Comparison of ENCODE assay signal across 23 cellular contexts in genomic region chr5:77744116-77744515, GRCh38. TPM values are rescaled to one million over a fixed set of nuclear protein-coding genes. Genes with fewer than 3 reads are reported as not detected.
DNase-seq lines count a peak whose midpoint lies in the region; ATAC-seq and TF ChIP-seq lines count a peak whose summit lies in the region.
"Had no signal": no experiment of that assay in that cellular context is flagged by ENCODE, and none has a peak within 500 bp of the region (broad histone marks: within the 10 kb centered on the region; RNA-seq: fewer than 3 reads in every experiment).

No MANE protein-coding gene starts in this region.

- TF ChIP-seq POLR2A in NB4 (IDR thresholded peaks at IDR 0.05; ENCODE audit: extremely low read depth, insufficient read length), result no peak

- H3K27me3 Mint-ChIP-seq in CD4-positive, CD25-positive, alpha-beta regulatory T cell, result no peaks in the 10 kb centered on the region
- H3K27me3 Mint-ChIP-seq in H9 (ENCODE audit: low read depth) (no peaks in the 10 kb centered on the region), WTC11 (ENCODE audit: low read depth) (no peaks in the 10 kb centered on the region)

- no peaks in the 10 kb centered on the region for H3K4me1 ChIP-seq in CD4-positive, CD25-positive, alpha-beta regulatory T cell (ENCODE audit: control insufficient read depth, insufficient read depth, low read length, poor library complexity, severe bottlenecking)
- no peaks in the 10 kb centered on the region; the same call in 1 of the 2 replicates for H3K4me1 ChIP-seq in H9 (ENCODE audit: insufficient read depth, low read length)

- peaks cover 12% of the 10 kb centered on the region for H3K79me1 ChIP-seq in H9 (ENCODE audit: insufficient read depth, low read depth, low read length, poor library complexity, severe bottlenecking)

- peak; percentile 38; the same call in 2 of the 3 replicates for TF ChIP-seq CTCF in H9 (conservative IDR thresholded peaks at IDR 0.05)
- TF ChIP-seq CTCF in NB4 (IDR thresholded peaks at IDR 0.05; ENCODE audit: low read depth, low read length), result no peak
- TF ChIP-seq CTCF in WTC11 (IDR thresholded peaks at IDR 0.05), result no peak

- H3K4ac ChIP-seq in H9 (ENCODE audit: low read depth, low read length), result no peak overlapping the region

- no peak overlapping the region for H2AK5ac ChIP-seq in H9 (ENCODE audit: insufficient read length, low read length)

- no peak overlapping the region for H3K4me2 ChIP-seq in H9 (ENCODE audit: insufficient read depth, insufficient read length, low read length)

- no peak overlapping the region for H4K5ac ChIP-seq in H9 (ENCODE audit: insufficient read length, low read depth, low read length)

- H3K56ac ChIP-seq in H9 (ENCODE audit: insufficient read length, low read depth, low read length), result no peak overlapping the region

- no peak overlapping the region for H3K9ac ChIP-seq in H9 (ENCODE audit: extremely low read depth, insufficient read length, low read length)

- no peak overlapping the region for H3T11ph ChIP-seq in H9 (ENCODE audit: low read length)

- H3K14ac ChIP-seq in H9 (ENCODE audit: insufficient read depth, low read length), result no peak overlapping the region

- H3K36me3 ChIP-seq in CD4-positive, CD25-positive, alpha-beta regulatory T cell (ENCODE audit: control insufficient read depth, insufficient read depth, low read length), result no peaks in the 10 kb centered on the region

- no peak overlapping the region for H4K8ac ChIP-seq in H9 (replicated peaks; ENCODE audit: insufficient read length, low read depth, low read length)

- no peak overlapping the region for H2AFZ ChIP-seq in H9 (ENCODE audit: low read length)

- no peak overlapping the region for H3K4me3 Mint-ChIP-seq in CD4-positive, CD25-positive, alpha-beta regulatory T cell
- H3K4me3 Mint-ChIP-seq in H9 (no peak overlapping the region), WTC11 (no peak overlapping the region)

- H3K27me3 ChIP-seq in CD4-positive, CD25-positive, alpha-beta regulatory T cell (ENCODE audit: control insufficient read depth, insufficient read depth, low read length), result no peaks in the 10 kb centered on the region
- no peaks in the 10 kb centered on the region for H3K27me3 ChIP-seq in H9 (ENCODE audit: insufficient read depth, low read length)

- no peak overlapping the region for H2BK20ac ChIP-seq in H9 (ENCODE audit: low read depth, low read length, poor library complexity, severe bottlenecking)

- H3K23me2 ChIP-seq in H9 (ENCODE audit: insufficient read length, low read depth, low read length, poor library complexity, severe bottlenecking), result no peaks in the 10 kb centered on the region

- peaks cover 9% of the 10 kb centered on the region for H3K36me3 Mint-ChIP-seq in CD4-positive, CD25-positive, alpha-beta regulatory T cell
- no peaks in the 10 kb centered on the region for H3K36me3 Mint-ChIP-seq in H9 (ENCODE audit: insufficient read depth in 1 of 3, low read depth in 3 of 3)
- H3K36me3 Mint-ChIP-seq in WTC11, result no peaks in the 10 kb centered on the region

- no peak overlapping the region for H3K4me3 ChIP-seq in CD4-positive, CD25-positive, alpha-beta regulatory T cell (ENCODE audit: low read depth, low read length)
- no peak overlapping the region for H3K4me3 ChIP-seq in NB4 (ENCODE audit: low read depth, low read length)
- H3K4me3 ChIP-seq: SK-N-MC had no signal

- CTCF ChIA-PET in WTC11 (lab: Charles Lee), result no interaction called here

- no peak for DNase-seq in CD4-positive, CD25-positive, alpha-beta regulatory T cell
- DNase-seq in H9 (no peak), NB4 (ENCODE audit: low read depth) (peak; percentile 12), WTC11 (ENCODE audit: low spot score) (no peak), hepatic stellate cell (ENCODE audit: low spot score) (no peak)
- DNase-seq in stimulated activated naive CD8-positive, alpha-beta T cell treated with anti-CD3 and anti-CD28 coated beads, Interleukin-15, Interleukin-2, amounts not matched to agents 100 U/mL and 50 U/mL, for 24 hours, result no peak
- DNase-seq: DMS53; GDM1; HCEC 1CT; MM.1S; NCI-H1105 treated with DMSO at 0.1 percent for 48 hours; NCI-H2029 treated with DMSO at 0.1 percent for 48 hours; NCI-H345; NCI-H524; NCI-H774; NK-92 treated with Interleukin-12 subunit alpha and Interleukin-12 subunit beta, amount 100 ng/mL, for 24 hours; SW 1271; T-helper 2 cell had no signal

- ATAC-seq in CD4-positive, CD25-positive, alpha-beta regulatory T cell (ENCODE audit: low read depth in 2 of 2), result no peak
- ATAC-seq in WTC11 (peak; percentile 65), HG03378 (IDR thresholded peaks at IDR 0.05; ENCODE audit: unreplicated experiment) (no peak), GM19328 (IDR thresholded peaks at IDR 0.05; ENCODE audit: unreplicated experiment) (no peak)
- no peak for ATAC-seq in stimulated activated naive CD8-positive, alpha-beta T cell treated with anti-CD3 and anti-CD28 coated beads, Interleukin-15, Interleukin-2, amounts not matched to agents 100 U/mL and 50 U/mL, for 24 hours
- ATAC-seq: Right ventricle myocardium inferior had no signal

- peaks cover 0 to 2% (median 0%) of the 10 kb centered on the region in 7 donors for H3K9me3 Mint-ChIP-seq in CD4-positive, CD25-positive, alpha-beta regulatory T cell
- H3K9me3 Mint-ChIP-seq in H9 (no peaks in the 10 kb centered on the region), WTC11 (no peaks in the 10 kb centered on the region)

- no CpG with 5 or more reads among the region's 2 CpGs for WGBS in H9 (ENCODE audit: extremely low coverage, insufficient read length, low lambda C conversion rate)

- no peak overlapping the region for H3K18ac ChIP-seq in H9 (ENCODE audit: insufficient read length, low read depth, low read length)

- H2BK120ac ChIP-seq in H9 (ENCODE audit: low read depth, low read length, poor library complexity, severe bottlenecking), result no peak overlapping the region

- H2BK12ac ChIP-seq in H9 (ENCODE audit: insufficient read length, low read depth, low read length), result no peak overlapping the region

- no peak overlapping the region for H2BK15ac ChIP-seq in H9 (ENCODE audit: low read depth, low read length)

- no peaks in the 10 kb centered on the region for H4K20me1 ChIP-seq in H9 (ENCODE audit: control insufficient read depth, insufficient read depth, insufficient read length)

- peak overlapping the region in 2 of 3 donors; percentile 5 to 38 for H3K27ac Mint-ChIP-seq in CD4-positive, CD25-positive, alpha-beta regulatory T cell
- H3K27ac Mint-ChIP-seq in H9, result no peak overlapping the region
- no peak overlapping the region for H3K27ac Mint-ChIP-seq in WTC11

- H3K23ac ChIP-seq in H9 (ENCODE audit: insufficient read length, low read depth, low read length), result no peak overlapping the region

- no peaks in the 10 kb centered on the region for H3K9me3 ChIP-seq in CD4-positive, CD25-positive, alpha-beta regulatory T cell (ENCODE audit: control insufficient read depth in 2 of 2, low read length in 2 of 2)
- no peaks in the 10 kb centered on the region for H3K9me3 ChIP-seq in H9 (ENCODE audit: control insufficient read depth, low read depth, low read length)

- H2BK5ac ChIP-seq in H9 (ENCODE audit: insufficient read length, low read length), result no peak overlapping the region

- H4K91ac ChIP-seq in H9 (ENCODE audit: insufficient read length, low read depth, low read length), result no peak overlapping the region

- POLR2A ChIA-PET in WTC11 (lab: Charles Lee), result no interaction called here

- peaks cover 15% of the 10 kb centered on the region; the same call in 1 of the 2 replicates for H3K79me2 ChIP-seq in H9 (ENCODE audit: insufficient read depth, low read length)

- no peak overlapping the region for H3K27ac ChIP-seq in CD4-positive, CD25-positive, alpha-beta regulatory T cell (ENCODE audit: insufficient read depth, low read length, poor library complexity, severe bottlenecking)
- no peak overlapping the region for H3K27ac ChIP-seq in H9 (ENCODE audit: insufficient read length, low read depth, low read length)
- H3K27ac ChIP-seq: C4-2B, SK-N-MC had no signal

- peaks cover 15 to 30% (median 26%) of the 10 kb centered on the region in 4 donors for H3K4me1 Mint-ChIP-seq in CD4-positive, CD25-positive, alpha-beta regulatory T cell
- H3K4me1 Mint-ChIP-seq in H9, result peaks cover 17 to 19% of the 10 kb centered on the region in 2 experiments
- H3K4me1 Mint-ChIP-seq in WTC11, result peaks cover 40% of the 10 kb centered on the region

TF ChIP-seq in WTC11, 78 proteins besides CTCF, POLR2A, EP300 and RAD21 (continues in another document):
- TF ChIP-seq, protein P1, sequence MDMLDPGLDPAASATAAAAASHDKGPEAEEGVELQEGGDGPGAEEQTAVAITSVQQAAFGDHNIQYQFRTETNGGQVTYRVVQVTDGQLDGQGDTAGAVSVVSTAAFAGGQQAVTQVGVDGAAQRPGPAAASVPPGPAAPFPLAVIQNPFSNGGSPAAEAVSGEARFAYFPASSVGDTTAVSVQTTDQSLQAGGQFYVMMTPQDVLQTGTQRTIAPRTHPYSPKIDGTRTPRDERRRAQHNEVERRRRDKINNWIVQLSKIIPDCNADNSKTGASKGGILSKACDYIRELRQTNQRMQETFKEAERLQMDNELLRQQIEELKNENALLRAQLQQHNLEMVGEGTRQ (CRISPR knock-in tag; IDR thresholded peaks at IDR 0.05), result no peak
- TF ChIP-seq FOXJ3 (CRISPR knock-in tag; IDR thresholded peaks at IDR 0.05; ENCODE audit: borderline replicate concordance) (no peak), MAX (CRISPR knock-in tag; IDR thresholded peaks at IDR 0.05) (no peak), ZNF138 (CRISPR knock-in tag; conservative IDR thresholded peaks at IDR 0.05) (no peak), ATF3 (CRISPR knock-in tag; conservative IDR thresholded peaks at IDR 0.05) (no peak)
- TF ChIP-seq, protein P2, sequence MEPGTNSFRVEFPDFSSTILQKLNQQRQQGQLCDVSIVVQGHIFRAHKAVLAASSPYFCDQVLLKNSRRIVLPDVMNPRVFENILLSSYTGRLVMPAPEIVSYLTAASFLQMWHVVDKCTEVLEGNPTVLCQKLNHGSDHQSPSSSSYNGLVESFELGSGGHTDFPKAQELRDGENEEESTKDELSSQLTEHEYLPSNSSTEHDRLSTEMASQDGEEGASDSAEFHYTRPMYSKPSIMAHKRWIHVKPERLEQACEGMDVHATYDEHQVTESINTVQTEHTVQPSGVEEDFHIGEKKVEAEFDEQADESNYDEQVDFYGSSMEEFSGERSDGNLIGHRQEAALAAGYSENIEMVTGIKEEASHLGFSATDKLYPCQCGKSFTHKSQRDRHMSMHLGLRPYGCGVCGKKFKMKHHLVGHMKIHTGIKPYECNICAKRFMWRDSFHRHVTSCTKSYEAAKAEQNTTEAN (CRISPR knock-in tag; IDR thresholded peaks at IDR 0.05), result no peak

RNA-seq across cellular contexts. Expression of gene TBCA, which starts 32.0 kb away (rescaled TPM):
- total RNA-seq in CD4-positive, CD25-positive, alpha-beta regulatory T cell, result 94.4 TPM
- polyA plus RNA-seq in CD4-positive, CD25-positive, alpha-beta regulatory T cell, result 100 to 1,000 TPM; 184 to 285 (median 208) TPM
- total RNA-seq in H9 (2021) (326 and 330 TPM in 2 replicates), WTC11 (2021) (310 to 327 TPM (median 323 TPM) in 3 replicates)

Comparison
In these comparisons a context has a peak if more than half of its experiments do, and no peak if none do; other contexts are left out.
1. H3K27ac Mint-ChIP-seq: peak in CD4-positive, CD25-positive, alpha-beta regulatory T cell (2 of 3); none in H9 (0 of 3) and WTC11 (single experiment).